Comparison of ENCODE assay signal across 16 cellular contexts in the genomic region with DNA sequence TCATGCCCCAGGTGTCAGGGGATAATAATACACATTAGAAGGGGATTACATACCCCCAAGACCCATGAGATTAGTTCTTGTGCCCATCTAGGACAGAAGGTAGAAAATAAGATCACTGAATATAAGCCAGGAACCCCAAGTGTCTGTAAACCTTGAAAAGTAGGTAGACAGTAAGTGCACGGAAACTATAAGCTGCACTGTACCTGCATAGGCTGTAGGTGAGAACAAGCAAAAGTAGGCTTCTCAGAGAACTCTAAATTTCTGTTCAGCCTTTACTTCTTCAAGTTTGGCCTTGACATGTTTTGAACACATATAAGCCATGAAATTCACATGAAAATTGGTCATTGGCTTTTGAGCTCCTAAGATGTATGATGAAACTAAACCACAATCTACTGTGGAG.
DNase-seq lines count a peak whose midpoint lies in the region; ATAC-seq, FAIRE-seq and TF ChIP-seq lines count a peak whose summit lies in the region.
"Had no signal": no experiment of that assay in that cellular context is flagged by ENCODE, and none has a peak within 500 bp of the region (broad histone marks: within the 10 kb centered on the region; RNA-seq: fewer than 3 reads in every experiment).

No MANE protein-coding gene starts in this region.

- intact Hi-C loops in HepG2 (cut with micrococcal nuclease; ENCODE audit: unreplicated experiment), result loop anchor here (5.0 kb wide), 1 partner anchor 112 kb away; a partner anchor contains a TSS
- intact Hi-C loops in right lobe of liver (cut with DNase I), result no loop called here

- no peak for TF ChIP-seq POLR2A in HepG2 (IDR thresholded peaks at IDR 0.05; ENCODE audit: insufficient read depth in 1 of 2, low read depth in 2 of 2, low read length in 2 of 2)
- TF ChIP-seq POLR2A in right lobe of liver (IDR thresholded peaks at IDR 0.05), result no peak

- H2AFZ ChIP-seq in HepG2 (ENCODE audit: low read length), result no peak overlapping the region
- H2AFZ ChIP-seq: GM23248 had no signal

- H2BK120ac ChIP-seq in mesendoderm (ENCODE audit: low read depth, low read length), result no peak overlapping the region

- no peak overlapping the region for H3K18ac ChIP-seq in mesendoderm (ENCODE audit: low read length)

- H3K79me1 ChIP-seq in mesendoderm (ENCODE audit: low read length), result no peaks in the 10 kb centered on the region

- no peak for FAIRE-seq in HepG2 (lab: Jason Lieb, UNC)
- FAIRE-seq: GM12891, GM19239, HTR-8/SVneo had no signal

- BruUV-seq in HepG2 (replicated peaks; lab: Mats Ljungman, UMichigan), result no TSS peak

- ATAC-seq in HepG2, result peak; percentile 35; the same call in 1 of the 3 replicates
- ATAC-seq in right lobe of liver, result no peak
- no peak for ATAC-seq in HG03025 (IDR thresholded peaks at IDR 0.05; ENCODE audit: low FRiP score, unreplicated experiment)
- no peak for ATAC-seq in GM19395 (IDR thresholded peaks at IDR 0.05; ENCODE audit: unreplicated experiment)

- no peak overlapping the region for H2BK5ac ChIP-seq in mesendoderm (ENCODE audit: low read length)

- H3K4me2 ChIP-seq in HepG2 (ENCODE audit: low read depth, low read length) (no peak overlapping the region), mesendoderm (ENCODE audit: low read length) (no peak overlapping the region)
- H3K4me2 ChIP-seq: BLaER1 had no signal

- POLR2A ChIA-PET in HepG2 (lab: Yijun Ruan, JAX), result no interaction called here

- H4K5ac ChIP-seq in mesendoderm (ENCODE audit: low read length), result no peak overlapping the region

- no peak overlapping the region for H3K23ac ChIP-seq in mesendoderm (ENCODE audit: low read length)

- H2BK15ac ChIP-seq in mesendoderm (replicated peaks; ENCODE audit: low read depth), result no peak overlapping the region

- WGBS in HepG2 (ENCODE audit: low lambda C conversion rate), result 32% methylated on average over 1 of the region's 1 CpG
- WGBS in right lobe of liver (ENCODE audit: insufficient coverage, low coverage, low lambda C conversion rate, missing lambda C conversion rate), result 88% methylated on average over 1 of the region's 1 CpG
- WGBS in mesendoderm (ENCODE audit: extremely low coverage, insufficient coverage, low lambda C conversion rate), result no CpG with 5 or more reads among the region's 1 CpG

- H3K9me3 ChIP-seq in HepG2 (ENCODE audit: low read length) (no peaks in the 10 kb centered on the region), right lobe of liver (no peaks in the 10 kb centered on the region)
- H3K9me3 ChIP-seq: BLaER1 had no signal

- H3K4me3 ChIP-seq in HepG2 (replicated peaks in 1 of 3; ENCODE audit: insufficient read depth in 1 of 3, low read depth in 2 of 3, low read length in 3 of 3) (no peak overlapping the region), right lobe of liver (no peak overlapping the region), mesendoderm (ENCODE audit: low read length) (no peak overlapping the region)
- H3K4me3 ChIP-seq: BLaER1, GM23248 had no signal

- H3K79me2 ChIP-seq in HepG2 (ENCODE audit: insufficient read depth, low read length) (no peaks in the 10 kb centered on the region), mesendoderm (ENCODE audit: control insufficient read depth, insufficient read depth, low read length) (no peaks in the 10 kb centered on the region)

- H3K27me3 ChIP-seq in HepG2 (ENCODE audit: control insufficient read depth in 1 of 2, insufficient read depth in 2 of 2, low read length in 2 of 2) (no peaks in the 10 kb centered on the region), right lobe of liver (no peaks in the 10 kb centered on the region), mesendoderm (ENCODE audit: insufficient read depth, low read length, poor library complexity) (no peaks in the 10 kb centered on the region)
- H3K27me3 ChIP-seq: BLaER1 had no signal

- CTCF ChIA-PET in HepG2 (lab: Yijun Ruan, JAX; ENCODE audit: low intra/inter-chr PET ratio, low total read pairs), result no interaction called here

- no peak for TF ChIP-seq RAD21 in HepG2 (CRISPR knock-in tag; IDR thresholded peaks at IDR 0.05)

- H3K27ac ChIP-seq in HepG2 (ENCODE audit: extremely low read length, insufficient read depth, low read length) (no peak overlapping the region), right lobe of liver (no peak overlapping the region), mesendoderm (ENCODE audit: low read depth, low read length) (no peak overlapping the region)
- H3K27ac ChIP-seq: BLaER1, GM23248 had no signal

- H3K4me1 ChIP-seq in HepG2 (ENCODE audit: insufficient read depth, low read length) (no peaks in the 10 kb centered on the region), right lobe of liver (no peaks in the 10 kb centered on the region), mesendoderm (ENCODE audit: control insufficient read depth, low read depth, low read length) (no peaks in the 10 kb centered on the region)

- TF ChIP-seq CTCF in HepG2 (CRISPR knock-in tag; IDR thresholded peaks at IDR 0.05) (no peak), right lobe of liver (IDR thresholded peaks at IDR 0.05) (no peak)

- no peaks in the 10 kb centered on the region for H4K20me1 ChIP-seq in HepG2 (ENCODE audit: insufficient read depth, low read length)
- H4K20me1 ChIP-seq: BLaER1 had no signal

- no peak overlapping the region for H4K8ac ChIP-seq in mesendoderm (ENCODE audit: low read depth, low read length)

- H3K36me3 ChIP-seq in HepG2 (replicated peaks in 1 of 2; ENCODE audit: control insufficient read depth in 1 of 2, insufficient read depth in 2 of 2, low read length in 2 of 2) (no peaks in the 10 kb centered on the region), right lobe of liver (no peaks in the 10 kb centered on the region), mesendoderm (ENCODE audit: control insufficient read depth, insufficient read depth, low read length) (no peaks in the 10 kb centered on the region)
- H3K36me3 ChIP-seq: BLaER1 had no signal

- H3K56ac ChIP-seq in mesendoderm (ENCODE audit: low read length), result no peak overlapping the region

- H3K9ac ChIP-seq in HepG2 (ENCODE audit: insufficient read depth, low read depth, low read length), result no peak overlapping the region
- H3K9ac ChIP-seq in mesendoderm (ENCODE audit: low read length), result no peak overlapping the region
- H3K9ac ChIP-seq: BLaER1, GM23248 had no signal

- DNase-seq in HepG2 (ENCODE audit: low spot score), result no peak
- DNase-seq in right lobe of liver, result no peak
- peak; percentile 48 for DNase-seq in NCI-H524 treated with DMSO at 0.1 percent for 48 hours (lab: John Stamatoyannopoulos, UW)
- peak; percentile 39 for DNase-seq in OCI-M1 (lab: John Stamatoyannopoulos, UW)
- peak; percentile 4 for DNase-seq in mesendoderm
- DNase-seq in UCSD-AML1 (lab: John Stamatoyannopoulos, UW; ENCODE audit: unreplicated experiment), result no peak
- DNase-seq: 8988T; CD4-positive, alpha-beta memory T cell; GM23248; HCEC 1CT had no signal

- H3K4ac ChIP-seq in mesendoderm (ENCODE audit: low read depth, low read length), result no peak overlapping the region

- H2AK5ac ChIP-seq in mesendoderm (ENCODE audit: low read length), result no peak overlapping the region

- in situ Hi-C loops in HepG2 (cut with HindIII; ENCODE audit: extremely low pct_ligation_motif_present, low pct_unique_long_range_greater_than_20kb), result no loop called here

- no peak for TF ChIP-seq EP300 in HepG2 (IDR thresholded peaks at IDR 0.05; ENCODE audit: low read depth in 2 of 2, low read length in 2 of 2)
- no peak for TF ChIP-seq EP300 in HepG2 (CRISPR knock-in tag; IDR thresholded peaks at IDR 0.05; ENCODE audit: borderline replicate concordance)

TF ChIP-seq in HepG2, 621 proteins besides CTCF, POLR2A, EP300 and RAD21:
- TF ChIP-seq NFE2L2 (IDR thresholded peaks at IDR 0.05; ENCODE audit: low read length) (no peak), ZNF326 (CRISPR knock-in tag; IDR thresholded peaks at IDR 0.05; ENCODE audit: borderline replicate concordance) (no peak), ZSCAN30 (CRISPR knock-in tag; IDR thresholded peaks at IDR 0.05) (no peak), HMG20A (CRISPR knock-in tag; IDR thresholded peaks at IDR 0.05; ENCODE audit: borderline replicate concordance) (no peak), NPAS2 (CRISPR knock-in tag; IDR thresholded peaks at IDR 0.05; ENCODE audit: borderline replicate concordance) (no peak), EED (CRISPR knock-in tag; IDR thresholded peaks at IDR 0.05) (no peak), ZNF788 (CRISPR knock-in tag; IDR thresholded peaks at IDR 0.05; ENCODE audit: borderline replicate concordance) (no peak), ZNF547 (CRISPR knock-in tag; IDR thresholded peaks at IDR 0.05) (no peak), ZMAT3 (CRISPR knock-in tag; conservative IDR thresholded peaks at IDR 0.05) (no peak), ATF7-NPFF (CRISPR knock-in tag; IDR thresholded peaks at IDR 0.05; ENCODE audit: low read depth) (no peak), FOXA1 (IDR thresholded peaks at IDR 0.05) (no peak), FOXA1 (CRISPR knock-in tag; IDR thresholded peaks at IDR 0.05) (no peak), MAZ (IDR thresholded peaks at IDR 0.05; ENCODE audit: borderline replicate concordance, low read depth, low read length) (no peak), MAZ (CRISPR knock-in tag; IDR thresholded peaks at IDR 0.05; ENCODE audit: low read depth) (no peak), ZNF432 (CRISPR knock-in tag; IDR thresholded peaks at IDR 0.05; ENCODE audit: borderline replicate concordance) (no peak), ZBTB38 (CRISPR knock-in tag; IDR thresholded peaks at IDR 0.05) (no peak), DR1 (CRISPR knock-in tag; IDR thresholded peaks at IDR 0.05) (no peak)
- TF ChIP-seq, protein P1, sequence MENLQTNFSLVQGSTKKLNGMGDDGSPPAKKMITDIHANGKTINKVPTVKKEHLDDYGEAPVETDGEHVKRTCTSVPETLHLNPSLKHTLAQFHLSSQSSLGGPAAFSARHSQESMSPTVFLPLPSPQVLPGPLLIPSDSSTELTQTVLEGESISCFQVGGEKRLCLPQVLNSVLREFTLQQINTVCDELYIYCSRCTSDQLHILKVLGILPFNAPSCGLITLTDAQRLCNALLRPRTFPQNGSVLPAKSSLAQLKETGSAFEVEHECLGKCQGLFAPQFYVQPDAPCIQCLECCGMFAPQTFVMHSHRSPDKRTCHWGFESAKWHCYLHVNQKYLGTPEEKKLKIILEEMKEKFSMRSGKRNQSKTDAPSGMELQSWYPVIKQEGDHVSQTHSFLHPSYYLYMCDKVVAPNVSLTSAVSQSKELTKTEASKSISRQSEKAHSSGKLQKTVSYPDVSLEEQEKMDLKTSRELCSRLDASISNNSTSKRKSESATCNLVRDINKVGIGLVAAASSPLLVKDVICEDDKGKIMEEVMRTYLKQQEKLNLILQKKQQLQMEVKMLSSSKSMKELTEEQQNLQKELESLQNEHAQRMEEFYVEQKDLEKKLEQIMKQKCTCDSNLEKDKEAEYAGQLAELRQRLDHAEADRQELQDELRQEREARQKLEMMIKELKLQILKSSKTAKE (CRISPR knock-in tag; IDR thresholded peaks at IDR 0.05; ENCODE audit: borderline replicate concordance), result no peak

Comparison
In these comparisons a context has a peak if more than half of its experiments do, and no peak if none do; other contexts are left out.
1. DNase-seq: peak in NCI-H524 treated with DMSO at 0.1 percent for 48 hours (single experiment), OCI-M1 (single experiment) and mesendoderm (single experiment); none in HepG2 (single experiment), right lobe of liver (0 of 3) and UCSD-AML1 (single experiment).